In the genomic region with DNA sequence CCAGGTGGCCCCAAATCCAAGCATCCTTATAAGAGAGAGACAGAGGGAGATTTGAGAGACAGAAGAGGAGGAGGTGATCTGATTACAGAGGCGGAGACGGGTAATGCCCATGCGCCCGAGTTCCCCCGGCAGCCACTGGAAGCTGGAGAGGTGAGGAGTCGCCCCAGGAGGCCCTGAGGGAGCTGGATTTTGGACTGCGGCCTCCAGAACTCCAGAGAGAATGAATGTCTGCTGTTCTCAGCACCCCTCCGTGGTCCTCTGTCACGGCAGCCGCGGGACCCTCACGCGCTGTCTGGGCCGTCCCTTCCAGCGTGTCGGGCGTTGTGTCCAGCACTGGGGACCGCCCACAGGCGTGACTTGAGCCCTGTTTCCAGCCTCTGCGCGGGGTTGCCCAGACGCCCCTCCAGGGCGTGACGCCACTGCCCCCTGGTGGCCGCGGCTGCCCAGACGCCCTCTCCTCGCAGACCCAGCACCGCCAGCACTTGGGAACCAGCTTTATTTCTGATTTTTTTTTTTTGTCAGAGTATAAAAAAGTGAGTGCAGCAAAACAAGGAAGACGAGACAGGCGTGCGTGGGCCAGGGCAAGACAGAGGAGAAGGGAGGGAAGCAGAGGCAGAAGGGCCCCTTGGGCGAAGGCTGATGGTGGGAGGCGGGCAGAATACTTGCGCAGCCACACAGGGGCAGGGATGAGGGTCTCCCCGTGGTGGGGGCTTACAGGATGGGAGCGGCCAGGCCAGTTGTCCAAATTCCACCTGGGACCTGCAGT, we compare ENCODE assay signal across 7 cellular contexts. TPM values are rescaled to one million over a fixed set of nuclear protein-coding genes. Genes with fewer than 3 reads are reported as not detected.
A peak's percentile ranks its signal among the peaks of the same experiment; 100 is the strongest.
DNase-seq lines count a peak whose midpoint lies in the region; FAIRE-seq and TF ChIP-seq lines count a peak whose summit lies in the region.

No MANE protein-coding gene starts in this region.

- DNase-seq in GM12892 (ENCODE audit: insufficient read length): peak; percentile 93
- peak; percentile 79 for DNase-seq in NAMALWA (ENCODE audit: low spot score)
- DNase-seq in SW 1271 (lab: John Stamatoyannopoulos, UW): peak; percentile 70 to 83
- peak; percentile 96 for DNase-seq in adipocyte (ENCODE audit: low read depth)
- DNase-seq in cardiac muscle cell (ENCODE audit: low read depth in 1 of 2, low spot score in 1 of 2): peak; percentile 87 to 94
- DNase-seq in ureter (ENCODE audit: low spot score): peak; percentile 88

- H3K79me2 ChIP-seq in parathyroid adenoma: no peaks in the 10 kb centered on the region

- peak overlapping the region; percentile 91 for H2AFZ ChIP-seq in parathyroid adenoma

- peaks cover 13% of the 10 kb centered on the region for H3K4me1 ChIP-seq in adipocyte (ENCODE audit: control insufficient read depth, insufficient read depth, low read length)
- peaks cover 2% of the 10 kb centered on the region for H3K4me1 ChIP-seq in cardiac muscle cell (ENCODE audit: low read depth)
- H3K4me1 ChIP-seq in parathyroid adenoma: peaks cover 2% of the 10 kb centered on the region

- H3K27me3 ChIP-seq in adipocyte (replicated peaks; ENCODE audit: control insufficient read depth, insufficient read depth, low read length) (no peaks in the 10 kb centered on the region), cardiac muscle cell (no peaks in the 10 kb centered on the region), parathyroid adenoma (ENCODE audit: control insufficient read depth, insufficient read depth, low read length) (no peaks in the 10 kb centered on the region)

- H3K4me3 ChIP-seq in adipocyte (ENCODE audit: low read length): peak overlapping the region; percentile 82
- peak overlapping the region; percentile 15 for H3K4me3 ChIP-seq in cardiac muscle cell
- H3K4me3 ChIP-seq in parathyroid adenoma (ENCODE audit: low read depth, low read length): peak overlapping the region; percentile 58

- no peak overlapping the region for H3K27ac ChIP-seq in cardiac muscle cell
- peak overlapping the region; percentile 30 for H3K27ac ChIP-seq in parathyroid adenoma

- peak; percentile 68 for FAIRE-seq in GM12892 (lab: Jason Lieb, UNC)

- no peaks in the 10 kb centered on the region for H3K36me3 ChIP-seq in adipocyte (ENCODE audit: control insufficient read depth, insufficient read depth, low read length, severe bottlenecking)
- H3K36me3 ChIP-seq in cardiac muscle cell: no peaks in the 10 kb centered on the region
- H3K36me3 ChIP-seq in parathyroid adenoma (ENCODE audit: control insufficient read depth, insufficient read depth, low read length): no peaks in the 10 kb centered on the region

- no peak for TF ChIP-seq POLR2A in GM12892 (IDR thresholded peaks at IDR 0.05; ENCODE audit: low read depth, low read length)

- H3K9me3 ChIP-seq in adipocyte (ENCODE audit: control insufficient read depth, low read length): no peaks in the 10 kb centered on the region
- H3K9me3 ChIP-seq in cardiac muscle cell (ENCODE audit: low read depth): no peaks in the 10 kb centered on the region
- H3K9me3 ChIP-seq in parathyroid adenoma (ENCODE audit: control insufficient read depth, low read length): no peaks in the 10 kb centered on the region

- peak; percentile 98 for TF ChIP-seq CTCF in cardiac muscle cell (IDR thresholded peaks at IDR 0.05; ENCODE audit: low read depth, low read length)
- peak; percentile 99 for TF ChIP-seq CTCF in parathyroid adenoma (IDR thresholded peaks at IDR 0.05)

- H3K9ac ChIP-seq in adipocyte (ENCODE audit: low read length) (peak overlapping the region; percentile 81), parathyroid adenoma (no peak overlapping the region)

- peak overlapping the region; percentile 83 for H3K4me2 ChIP-seq in parathyroid adenoma (ENCODE audit: low read length)

RNA-seq across cellular contexts. Expression of gene ZNF512B, which starts 4.1 kb away (rescaled TPM):
- polyA plus RNA-seq in GM12892 (2012; ENCODE audit: missing spikeins): 6.9 TPM
- 41.6 and 45.8 TPM in 2 replicates for total RNA-seq in cardiac muscle cell
- polyA plus RNA-seq in cardiac muscle cell: 13.7 and 15.3 TPM in 2 replicates
- total RNA-seq in ureter: 31.2 TPM

RNA-seq across cellular contexts. Expression of gene SAMD10, which starts 5.6 kb away (rescaled TPM):
- polyA plus RNA-seq in GM12892 (2012; ENCODE audit: missing spikeins): 22.0 TPM
- 20.3 and 20.8 TPM in 2 replicates for total RNA-seq in cardiac muscle cell
- polyA plus RNA-seq in cardiac muscle cell: 22.6 and 36.5 TPM in 2 replicates
- total RNA-seq in ureter: 17.4 TPM

RNA-seq across cellular contexts. Expression of gene PRPF6, which starts 7.1 kb away (rescaled TPM):
- polyA plus RNA-seq in GM12892 (2012; ENCODE audit: missing spikeins): 45.8 TPM
- total RNA-seq in cardiac muscle cell: 62.6 and 67.6 TPM in 2 replicates
- 73.5 and 78.7 TPM in 2 replicates for polyA plus RNA-seq in cardiac muscle cell
- total RNA-seq in ureter: 75.0 TPM

RNA-seq across cellular contexts. Expression of gene UCKL1, which starts 17.6 kb away (rescaled TPM):
- 13.8 TPM for polyA plus RNA-seq in GM12892 (2012; ENCODE audit: missing spikeins)
- 40.2 and 53.5 TPM in 2 replicates for total RNA-seq in cardiac muscle cell
- polyA plus RNA-seq in cardiac muscle cell: 84.2 and 96.3 TPM in 2 replicates
- total RNA-seq in ureter: 47.6 TPM

Comparison
In these comparisons a context has a peak if more than half of its experiments do, and no peak if none do; other contexts are left out.
1. H3K4me3 ChIP-seq: peak in every context shown above with its lines; median percentile 82 in adipocyte; 58 in parathyroid adenoma; 15 in cardiac muscle cell.